In the genomic region with DNA sequence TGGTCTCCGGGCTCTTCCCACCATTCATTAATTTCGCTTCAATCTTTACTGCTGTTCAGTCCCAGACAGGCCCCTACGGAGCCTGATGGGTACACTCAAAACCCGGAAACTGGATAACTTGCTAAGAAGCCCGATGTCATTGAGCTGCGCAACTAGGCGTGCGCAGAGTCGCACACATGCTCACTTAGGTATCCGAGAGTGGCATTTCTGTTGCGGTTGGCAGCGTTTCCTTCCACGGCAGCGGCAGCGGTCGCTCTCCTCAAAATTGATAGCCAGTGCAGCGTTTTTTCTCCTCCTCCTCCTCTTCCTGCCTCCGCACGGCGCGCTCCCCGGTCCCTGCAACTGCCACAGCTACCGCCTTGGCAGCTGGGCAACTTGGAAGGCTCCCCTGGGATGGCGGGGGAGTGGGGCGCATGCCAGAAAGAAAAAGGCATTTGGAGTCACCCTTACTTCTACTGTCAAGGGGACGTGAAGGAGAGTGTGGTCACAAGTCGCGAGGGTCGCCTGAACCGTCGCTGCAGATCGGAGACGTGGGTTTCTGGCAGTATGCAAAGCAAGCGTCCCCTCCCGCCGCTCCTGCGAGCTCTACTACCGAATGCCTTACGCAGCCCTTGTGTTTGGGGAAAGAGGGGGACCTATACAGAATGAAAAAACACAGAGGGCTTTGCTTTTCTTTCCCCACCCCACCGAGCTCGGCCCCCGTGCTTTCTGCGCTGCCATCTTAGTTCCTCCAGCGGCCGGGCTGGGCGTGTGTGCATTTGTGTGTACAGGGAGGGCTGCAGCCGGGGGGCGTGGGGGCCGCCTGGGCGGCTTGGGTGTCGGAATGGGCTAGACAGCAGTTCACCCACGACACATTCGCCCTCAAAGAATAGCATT, we compare ENCODE assay signal across 8 cellular contexts. TPM values are rescaled to one million over a fixed set of nuclear protein-coding genes. Genes with fewer than 3 reads are reported as not detected.
DNase-seq lines count a peak whose midpoint lies in the region; ATAC-seq and TF ChIP-seq lines count a peak whose summit lies in the region.

No MANE protein-coding gene starts in this region.

- H3K4me1 ChIP-seq in heart left ventricle (peaks cover 4 to 37% (median 25%) of the 10 kb centered on the region in 12 donors), trophoblast cell (ENCODE audit: control insufficient read depth in 1 of 2, insufficient read depth in 2 of 2, low read length in 2 of 2) (peaks cover 2 to 8% of the 10 kb centered on the region in 2 experiments), transverse colon (peaks cover 7 to 27% (median 16%) of the 10 kb centered on the region in 4 donors)

- H3K9me3 ChIP-seq in SU-DHL-6 (ENCODE audit: insufficient read depth, low read length) (no peaks in the 10 kb centered on the region), heart left ventricle (no peaks in the 10 kb centered on the region), trophoblast cell (ENCODE audit: insufficient read depth, low read depth, low read length) (no peaks in the 10 kb centered on the region), transverse colon (no peaks in the 10 kb centered on the region)

- no peak overlapping the region for H3K23ac ChIP-seq in trophoblast cell (ENCODE audit: low read length)

- DNase-seq in NCI-H1417 (lab: John Stamatoyannopoulos, UW) (peak; percentile 97 to 99 (median 98)), heart left ventricle (peak; percentile 83 to 89 (median 85)), trophoblast cell (peak; percentile 85 to 96), transverse colon (peak; percentile 89)
- DNase-seq in activated naive CD8-positive, alpha-beta T cell treated with anti-CD3 and anti-CD28 coated beads, Interleukin-2, amount 50 U/mL, for 24 hours = peak; percentile 89

- TF ChIP-seq POLR2A in heart left ventricle (IDR thresholded peaks at IDR 0.05) (no peak), transverse colon (IDR thresholded peaks at IDR 0.05) (peak; percentile 61)

- in situ Hi-C loops in transverse colon (cut with MboI; ENCODE audit: low pct_ligation_motif_present in 1 of 4, low pct_unique_long_range_greater_than_20kb in 1 of 4, low sequenced_read_pairs in 3 of 4) = no loop called here

- no peak for TF ChIP-seq EP300 in transverse colon (IDR thresholded peaks at IDR 0.05; ENCODE audit: low read depth)

- peaks cover 43% of the 10 kb centered on the region for H3K4me1 Mint-ChIP-seq in activated naive CD8-positive, alpha-beta T cell treated with anti-CD3 and anti-CD28 coated beads, Interleukin-2, amount 50 U/mL, for 24 hours

- H3K36me3 Mint-ChIP-seq in activated naive CD8-positive, alpha-beta T cell treated with anti-CD3 and anti-CD28 coated beads, Interleukin-2, amount 50 U/mL, for 24 hours (ENCODE audit: low read depth) = peaks cover 4% of the 10 kb centered on the region

- H2AFZ ChIP-seq in SU-DHL-6 (ENCODE audit: low read depth, low read length, severe bottlenecking) = peak overlapping the region; percentile 28
- peak overlapping the region; percentile 66 for H2AFZ ChIP-seq in trophoblast cell (ENCODE audit: insufficient read depth, low read length, poor library complexity)

- peak overlapping the region; percentile 93 for H3K27ac Mint-ChIP-seq in activated naive CD8-positive, alpha-beta T cell treated with anti-CD3 and anti-CD28 coated beads, Interleukin-2, amount 50 U/mL, for 24 hours

- peaks cover 24% of the 10 kb centered on the region for H3K79me2 ChIP-seq in SU-DHL-6 (ENCODE audit: insufficient read depth, low read length)
- H3K79me2 ChIP-seq in trophoblast cell (ENCODE audit: control insufficient read depth, insufficient read depth, low read length, poor library complexity) = peaks cover 8% of the 10 kb centered on the region

- H3K9me2 ChIP-seq in SU-DHL-6 (replicated peaks; ENCODE audit: insufficient read depth, low read length) = no peaks in the 10 kb centered on the region

- peak overlapping the region; percentile 87 for H3K4me3 Mint-ChIP-seq in activated naive CD8-positive, alpha-beta T cell treated with anti-CD3 and anti-CD28 coated beads, Interleukin-2, amount 50 U/mL, for 24 hours

- H4K8ac ChIP-seq in trophoblast cell (ENCODE audit: low read depth, low read length) = peak overlapping the region; percentile 43

- peaks cover 37% of the 10 kb centered on the region for H3F3A ChIP-seq in SU-DHL-6 (ENCODE audit: insufficient read depth)

- intact Hi-C loops in heart left ventricle (cut with DNase I) = loop anchor here in 4 of 10 donors (5.0 to 10.0 kb wide), 5 partner anchors 55 to 305 kb away; a partner anchor contains a TSS
- intact Hi-C loops in transverse colon (cut with DNase I; ENCODE audit: low total_unique reads) = loop anchor here (5.0 kb wide), 1 partner anchor 153 kb away; no protein-coding TSS in a partner anchor

- H3K27me3 ChIP-seq in SU-DHL-6 (ENCODE audit: low read length) (no peaks in the 10 kb centered on the region), heart left ventricle (no peaks in the 10 kb centered on the region), trophoblast cell (ENCODE audit: insufficient read depth, low read length) (no peaks in the 10 kb centered on the region), transverse colon (no peaks in the 10 kb centered on the region)

- H3K27ac ChIP-seq in SU-DHL-6 (ENCODE audit: low read depth, low read length) (peak overlapping the region; percentile 99), heart left ventricle (peak overlapping the region; percentile 59 to 96 (median 86)), trophoblast cell (ENCODE audit: low read depth, low read length) (no peak overlapping the region), transverse colon (peak overlapping the region; percentile 88 to 91 (median 90))

- H4K12ac ChIP-seq in trophoblast cell (ENCODE audit: low read depth, low read length) = peak overlapping the region; percentile 28

- H3K4me3 ChIP-seq in GM12875 (ENCODE audit: low read depth, low read length) = peak overlapping the region; percentile 69
- H3K4me3 ChIP-seq in SU-DHL-6 (ENCODE audit: insufficient read depth, low read length, poor library complexity, severe bottlenecking) = peak overlapping the region; percentile 55
- H3K4me3 ChIP-seq in heart left ventricle = peak overlapping the region; percentile 70 to 88 (median 79)
- H3K4me3 ChIP-seq in trophoblast cell (ENCODE audit: low read depth, low read length) = peak overlapping the region; percentile 86
- peak overlapping the region; percentile 26 to 75 (median 64) for H3K4me3 ChIP-seq in transverse colon

- H3K14ac ChIP-seq in trophoblast cell (ENCODE audit: low read length) = peak overlapping the region; percentile 3

- H2BK12ac ChIP-seq in trophoblast cell (ENCODE audit: low read length) = no peak overlapping the region

- H2BK5ac ChIP-seq in trophoblast cell (ENCODE audit: low read depth, low read length, poor library complexity) = no peak overlapping the region

- 0 to 1% (median 0%) methylated on average over 44 to 53 of the region's 53 CpGs for WGBS in heart left ventricle, 4 donors
- no CpG with 5 or more reads among the region's 53 CpGs for WGBS in trophoblast cell (ENCODE audit: extremely low coverage, insufficient coverage, insufficient read length)
- WGBS in transverse colon (ENCODE audit: low coverage in 1 of 2), 2 donors = 1% methylated on average over 43 of the region's 53 CpGs; no CpG with 5 or more reads in 1 of the 2 donors

- H3K27me3 Mint-ChIP-seq in activated naive CD8-positive, alpha-beta T cell treated with anti-CD3 and anti-CD28 coated beads, Interleukin-2, amount 50 U/mL, for 24 hours = peaks cover 6% of the 10 kb centered on the region

- H4K91ac ChIP-seq in trophoblast cell (ENCODE audit: low read depth, low read length) = peak overlapping the region; percentile 38

- peaks cover 9% of the 10 kb centered on the region for H4K20me1 ChIP-seq in SU-DHL-6 (ENCODE audit: low read depth, low read length)

- H3K18ac ChIP-seq in trophoblast cell (ENCODE audit: low read length) = no peak overlapping the region

- no peak overlapping the region for H2AK5ac ChIP-seq in trophoblast cell (ENCODE audit: low read length)

- H3K4ac ChIP-seq in trophoblast cell (ENCODE audit: low read depth, low read length) = no peak overlapping the region

- H3K79me1 ChIP-seq in trophoblast cell (ENCODE audit: low read length) = peaks cover 8% of the 10 kb centered on the region

- ATAC-seq in HG02763 (IDR thresholded peaks at IDR 0.05; ENCODE audit: unreplicated experiment) (peak; percentile 58), heart left ventricle (peak; percentile 79 to 89 (median 86))
- peak; percentile 75 for ATAC-seq in activated naive CD8-positive, alpha-beta T cell treated with anti-CD3 and anti-CD28 coated beads, Interleukin-2, amount 50 U/mL, for 24 hours

- H3K36me3 ChIP-seq in SU-DHL-6 (ENCODE audit: low read length) (no peaks in the 10 kb centered on the region; the same call in 1 of the 2 replicates), heart left ventricle (no peaks in the 10 kb centered on the region), trophoblast cell (ENCODE audit: control insufficient read depth in 1 of 2, insufficient read depth in 2 of 2, low read length in 2 of 2) (no peaks in the 10 kb centered on the region), transverse colon (no peaks in the 10 kb centered on the region)

- H3K9ac ChIP-seq in SU-DHL-6 (ENCODE audit: low read length) (peak overlapping the region; percentile 94), trophoblast cell (ENCODE audit: low read length) (peak overlapping the region; percentile 57)

- H2BK120ac ChIP-seq in trophoblast cell (ENCODE audit: insufficient read depth, low read length, poor library complexity) = no peak overlapping the region

- TF ChIP-seq CTCF in GM12875 (IDR thresholded peaks at IDR 0.05; ENCODE audit: borderline replicate concordance, insufficient read depth, low read depth, low read length) (no peak), SU-DHL-6 (IDR thresholded peaks at IDR 0.05; ENCODE audit: insufficient read depth, low read length, poor library complexity, severe bottlenecking) (no peak), heart left ventricle (IDR thresholded peaks at IDR 0.05) (peak in 1 of 12 donors; percentile 10), transverse colon (IDR thresholded peaks at IDR 0.05) (peak in 1 of 5 experiments; percentile 10)

- H3K4me2 ChIP-seq in SU-DHL-6 (ENCODE audit: low read depth, low read length, poor library complexity, severe bottlenecking) (peak overlapping the region; percentile 90), trophoblast cell (ENCODE audit: low read length) (peak overlapping the region; percentile 83)

- no peaks in the 10 kb centered on the region for H3K9me3 Mint-ChIP-seq in activated naive CD8-positive, alpha-beta T cell treated with anti-CD3 and anti-CD28 coated beads, Interleukin-2, amount 50 U/mL, for 24 hours

RNA-seq across cellular contexts. Expression of a gene that starts 2.5 kb away (rescaled TPM):
- total RNA-seq in heart left ventricle (10 to 100 TPM; 32.9 to 85.6 (median 64.9) TPM), transverse colon (10 to 100 TPM; 41.0 to 95.0 (median 48.3) TPM)
- 10 to 100 TPM; 15.7 to 30.7 TPM for polyA plus RNA-seq in heart left ventricle
- 23.6 and 25.6 TPM in 2 replicates for polyA plus RNA-seq in trophoblast cell (2013)
